In the genomic region with DNA sequence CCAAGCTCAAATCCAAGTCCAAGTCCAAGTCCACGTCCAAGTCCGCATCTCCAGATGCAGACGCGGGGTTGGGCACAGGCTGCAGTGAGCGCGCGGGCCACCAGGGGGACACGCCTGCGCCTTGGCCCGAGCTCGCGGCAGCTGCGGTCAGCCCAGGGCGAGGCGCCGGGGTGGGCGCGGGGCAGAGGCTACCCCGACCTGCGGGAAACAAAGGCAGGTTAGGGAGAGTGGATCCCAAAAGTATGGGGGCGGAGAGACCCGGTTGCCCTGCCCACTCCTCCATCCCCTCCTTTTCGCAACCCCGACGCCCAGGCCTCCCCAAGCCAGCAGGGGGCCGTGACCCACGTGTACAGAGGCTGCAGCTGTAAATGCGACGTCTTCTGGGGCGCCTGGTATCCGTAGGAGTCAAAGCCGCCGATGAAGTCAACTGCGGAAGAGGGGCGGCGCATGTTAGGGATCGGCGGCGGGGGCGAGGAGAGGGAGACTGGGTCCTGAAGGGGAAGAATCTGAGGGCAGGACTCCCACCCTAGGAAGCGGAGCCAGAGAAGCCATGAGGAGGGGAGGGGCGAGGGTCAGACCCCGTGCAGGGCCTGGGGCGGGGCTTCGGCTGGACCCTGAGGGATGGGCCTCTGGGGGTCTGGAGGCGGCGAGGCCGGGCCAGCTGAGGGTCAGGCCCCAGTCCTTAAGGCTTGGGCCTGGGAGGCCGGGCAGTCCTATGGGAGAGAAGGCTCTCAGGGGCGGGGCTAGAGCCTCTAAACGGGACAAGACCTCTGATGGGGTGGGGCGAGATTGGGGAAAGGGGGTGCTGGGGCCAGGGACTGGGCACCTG, we compare ENCODE assay signal across 2 cellular contexts.
TF ChIP-seq lines count a peak whose summit lies in the region.

No MANE protein-coding gene starts in this region.

TF ChIP-seq in HCT116, 20 proteins besides CTCF, POLR2A, EP300 and RAD21:
- no peak for TF ChIP-seq ZFX (IDR thresholded peaks at IDR 0.05)
- TF ChIP-seq, protein P1, sequence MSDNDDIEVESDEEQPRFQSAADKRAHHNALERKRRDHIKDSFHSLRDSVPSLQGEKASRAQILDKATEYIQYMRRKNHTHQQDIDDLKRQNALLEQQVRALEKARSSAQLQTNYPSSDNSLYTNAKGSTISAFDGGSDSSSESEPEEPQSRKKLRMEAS (IDR thresholded peaks at IDR 0.05) = peak; percentile 76; the same call in 1 of the 2 replicates
- TF ChIP-seq, protein P2, sequence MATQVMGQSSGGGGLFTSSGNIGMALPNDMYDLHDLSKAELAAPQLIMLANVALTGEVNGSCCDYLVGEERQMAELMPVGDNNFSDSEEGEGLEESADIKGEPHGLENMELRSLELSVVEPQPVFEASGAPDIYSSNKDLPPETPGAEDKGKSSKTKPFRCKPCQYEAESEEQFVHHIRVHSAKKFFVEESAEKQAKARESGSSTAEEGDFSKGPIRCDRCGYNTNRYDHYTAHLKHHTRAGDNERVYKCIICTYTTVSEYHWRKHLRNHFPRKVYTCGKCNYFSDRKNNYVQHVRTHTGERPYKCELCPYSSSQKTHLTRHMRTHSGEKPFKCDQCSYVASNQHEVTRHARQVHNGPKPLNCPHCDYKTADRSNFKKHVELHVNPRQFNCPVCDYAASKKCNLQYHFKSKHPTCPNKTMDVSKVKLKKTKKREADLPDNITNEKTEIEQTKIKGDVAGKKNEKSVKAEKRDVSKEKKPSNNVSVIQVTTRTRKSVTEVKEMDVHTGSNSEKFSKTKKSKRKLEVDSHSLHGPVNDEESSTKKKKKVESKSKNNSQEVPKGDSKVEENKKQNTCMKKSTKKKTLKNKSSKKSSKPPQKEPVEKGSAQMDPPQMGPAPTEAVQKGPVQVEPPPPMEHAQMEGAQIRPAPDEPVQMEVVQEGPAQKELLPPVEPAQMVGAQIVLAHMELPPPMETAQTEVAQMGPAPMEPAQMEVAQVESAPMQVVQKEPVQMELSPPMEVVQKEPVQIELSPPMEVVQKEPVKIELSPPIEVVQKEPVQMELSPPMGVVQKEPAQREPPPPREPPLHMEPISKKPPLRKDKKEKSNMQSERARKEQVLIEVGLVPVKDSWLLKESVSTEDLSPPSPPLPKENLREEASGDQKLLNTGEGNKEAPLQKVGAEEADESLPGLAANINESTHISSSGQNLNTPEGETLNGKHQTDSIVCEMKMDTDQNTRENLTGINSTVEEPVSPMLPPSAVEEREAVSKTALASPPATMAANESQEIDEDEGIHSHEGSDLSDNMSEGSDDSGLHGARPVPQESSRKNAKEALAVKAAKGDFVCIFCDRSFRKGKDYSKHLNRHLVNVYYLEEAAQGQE (IDR thresholded peaks at IDR 0.05; ENCODE audit: low read depth) = peak; percentile 13; the same call in 1 of the 2 replicates
- peak; percentile 27; the same call in 1 of the 2 replicates for TF ChIP-seq CBX3 (IDR thresholded peaks at IDR 0.05; ENCODE audit: low read depth)

TF ChIP-seq in GM12878, 131 proteins besides CTCF, POLR2A, EP300 and RAD21:
- TF ChIP-seq, protein P3, sequence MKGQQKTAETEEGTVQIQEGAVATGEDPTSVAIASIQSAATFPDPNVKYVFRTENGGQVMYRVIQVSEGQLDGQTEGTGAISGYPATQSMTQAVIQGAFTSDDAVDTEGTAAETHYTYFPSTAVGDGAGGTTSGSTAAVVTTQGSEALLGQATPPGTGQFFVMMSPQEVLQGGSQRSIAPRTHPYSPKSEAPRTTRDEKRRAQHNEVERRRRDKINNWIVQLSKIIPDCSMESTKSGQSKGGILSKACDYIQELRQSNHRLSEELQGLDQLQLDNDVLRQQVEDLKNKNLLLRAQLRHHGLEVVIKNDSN (IDR thresholded peaks at IDR 0.05; ENCODE audit: borderline replicate concordance, extremely low read length, insufficient read depth, low read depth, low read length) = peak; percentile 42
- TF ChIP-seq BHLHE40 (IDR thresholded peaks at IDR 0.05; ENCODE audit: borderline replicate concordance in 1 of 2, low read depth in 2 of 2, low read length in 1 of 2) = peak in 1 of 2 experiments; percentile 31; a peak in 1 of 4 replicates
- 0 out of 2 replicates have a peak, but pooled peaks have one; percentile 4 for TF ChIP-seq CREM (IDR thresholded peaks at IDR 0.05; ENCODE audit: low read depth)
- 0 out of 2 replicates have a peak, but pooled peaks have one; percentile 28 for TF ChIP-seq NR2F1 (conservative IDR thresholded peaks at IDR 0.05)
- peak; percentile 39; the same call in 1 of the 2 replicates for TF ChIP-seq RUNX3 (IDR thresholded peaks at IDR 0.05; ENCODE audit: low read length)
- 0 out of 2 replicates have a peak, but pooled peaks have one; percentile 45 for TF ChIP-seq SMARCA5 (IDR thresholded peaks at IDR 0.05)
- TF ChIP-seq, protein P4, sequence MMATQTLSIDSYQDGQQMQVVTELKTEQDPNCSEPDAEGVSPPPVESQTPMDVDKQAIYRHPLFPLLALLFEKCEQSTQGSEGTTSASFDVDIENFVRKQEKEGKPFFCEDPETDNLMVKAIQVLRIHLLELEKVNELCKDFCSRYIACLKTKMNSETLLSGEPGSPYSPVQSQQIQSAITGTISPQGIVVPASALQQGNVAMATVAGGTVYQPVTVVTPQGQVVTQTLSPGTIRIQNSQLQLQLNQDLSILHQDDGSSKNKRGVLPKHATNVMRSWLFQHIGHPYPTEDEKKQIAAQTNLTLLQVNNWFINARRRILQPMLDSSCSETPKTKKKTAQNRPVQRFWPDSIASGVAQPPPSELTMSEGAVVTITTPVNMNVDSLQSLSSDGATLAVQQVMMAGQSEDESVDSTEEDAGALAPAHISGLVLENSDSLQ (IDR thresholded peaks at IDR 0.05) = no peak
- TF ChIP-seq SMC3 (IDR thresholded peaks at IDR 0.05; ENCODE audit: borderline replicate concordance, low read length) = peak; percentile 39; the same call in 1 of the 2 replicates
- TF ChIP-seq NFIC (IDR thresholded peaks at IDR 0.05; ENCODE audit: low read depth, low read length) = no peak
- TF ChIP-seq, protein P2 (IDR thresholded peaks at IDR 0.05; ENCODE audit: low read depth, low read length) = 0 out of 2 replicates have a peak, but pooled peaks have one; percentile 16
- no peak for TF ChIP-seq ZSCAN29 (IDR thresholded peaks at IDR 0.05)
- TF ChIP-seq IKZF1 (conservative IDR thresholded peaks at IDR 0.05) = peak; percentile 18; the same call in 1 of the 2 replicates
- no peak for TF ChIP-seq CBX3 (IDR thresholded peaks at IDR 0.05; ENCODE audit: borderline replicate concordance, low read depth)
